1 cellular context compared by ENCODE assay signal in genomic region chr12:94553130-94553519, GRCh38.
TF ChIP-seq lines count a peak whose summit lies in the region.

No MANE protein-coding gene starts in this region.

TF ChIP-seq in endothelial cell of umbilical vein, 7 proteins besides CTCF, POLR2A, EP300 and RAD21:
- peak; percentile 70 for TF ChIP-seq FOS (IDR thresholded peaks at IDR 0.05; ENCODE audit: borderline replicate concordance, insufficient read depth, low read length)
- TF ChIP-seq MAX (IDR thresholded peaks at IDR 0.05; ENCODE audit: insufficient read depth, insufficient read length) = no peak
- TF ChIP-seq POLR2AphosphoS5 (IDR thresholded peaks at IDR 0.05; ENCODE audit: insufficient read depth, low read depth, low read length) = peak; percentile 19
- no peak for TF ChIP-seq GATA2 (IDR thresholded peaks at IDR 0.05; ENCODE audit: insufficient read depth, insufficient read length, low read depth, low read length)
- TF ChIP-seq EZH2 (IDR thresholded peaks at IDR 0.05; ENCODE audit: borderline replicate concordance, low read depth, low read length, severe bottlenecking) = no peak
- TF ChIP-seq MYC (IDR thresholded peaks at IDR 0.05; ENCODE audit: low read depth, low read length) = no peak
- TF ChIP-seq JUN (IDR thresholded peaks at IDR 0.05; ENCODE audit: borderline replicate concordance, insufficient read depth, insufficient read length, low read depth) = peak; percentile 20
